In genomic region chr15:38053786-38054185, GRCh38 we compare ENCODE assay signal across 27 cellular contexts.
"Had no signal": no experiment of that assay in that cellular context is flagged by ENCODE, and none has a peak within 500 bp of the region (broad histone marks: within the 10 kb centered on the region; RNA-seq: fewer than 3 reads in every experiment).

No MANE protein-coding gene starts in this region.

- H3K27ac Mint-ChIP-seq: naive thymus-derived CD8-positive, alpha-beta T cell; nephron progenitor cell; progenitor cell of endocrine pancreas; stimulated activated memory B cell treated with anti-CD40 and anti-IgM and Interleukin-4, amounts not matched to agents 10 μg/mL and 1 μg/mL and 100 μg/mL, for 72 hours had no signal

- H3K9ac ChIP-seq: parathyroid adenoma had no signal

- DNase-seq: colonic mucosa; dermis blood vessel endothelial cell; effector memory CD4-positive, alpha-beta T cell; heart left ventricle; left cardiac atrium; left lung; naive thymus-derived CD8-positive, alpha-beta T cell; nephron progenitor cell; occipital lobe; spleen; stimulated activated CD4-positive, alpha-beta T cell treated with anti-CD3 and anti-CD28 coated beads, Interleukin-4, amount 100 ng/mL, for 4 hours; stimulated activated naive CD8-positive, alpha-beta T cell treated with anti-CD3 and anti-CD28 coated beads, Interleukin-15, Interleukin-2, amounts not matched to agents 100 U/mL and 50 U/mL, for 24 hours; upper lobe of left lung had no signal

- H3K27ac ChIP-seq: colonic mucosa, esophagus muscularis mucosa, foreskin keratinocyte, gastroesophageal sphincter, hepatocyte, parathyroid adenoma, thoracic aorta, tibial nerve, upper lobe of left lung had no signal

- H3K4me3 Mint-ChIP-seq: central memory CD8-positive, alpha-beta T cell; naive thymus-derived CD8-positive, alpha-beta T cell; nephron progenitor cell; stimulated activated memory B cell treated with anti-CD40 and anti-IgM and Interleukin-4, amounts not matched to agents 10 μg/mL and 1 μg/mL and 100 μg/mL, for 72 hours had no signal

- H3K4me1 ChIP-seq: colonic mucosa, esophagus muscularis mucosa, gastroesophageal sphincter, parathyroid adenoma, upper lobe of left lung had no signal

- H3K27me3 ChIP-seq: colonic mucosa, esophagus muscularis mucosa, foreskin keratinocyte, gastroesophageal sphincter, heart left ventricle, hepatocyte, left lung, spleen, tibial nerve, upper lobe of left lung had no signal

- H3K4me1 Mint-ChIP-seq: central memory CD8-positive, alpha-beta T cell had no signal

- H3K36me3 Mint-ChIP-seq: naive thymus-derived CD8-positive, alpha-beta T cell; stimulated activated memory B cell treated with anti-CD40 and anti-IgM and Interleukin-4, amounts not matched to agents 10 μg/mL and 1 μg/mL and 100 μg/mL, for 72 hours had no signal

- H3K9me3 ChIP-seq: colonic mucosa, esophagus muscularis mucosa, gastroesophageal sphincter, heart left ventricle, left lung, spleen, thoracic aorta, tibial nerve, upper lobe of left lung had no signal

- H3K4me3 ChIP-seq: colonic mucosa, esophagus muscularis mucosa, gastroesophageal sphincter, heart left ventricle, hepatocyte, left lung, spleen, thoracic aorta, tibial nerve, upper lobe of left lung had no signal

- H3K27me3 Mint-ChIP-seq: progenitor cell of endocrine pancreas; stimulated activated memory B cell treated with anti-CD40 and anti-IgM and Interleukin-4, amounts not matched to agents 10 μg/mL and 1 μg/mL and 100 μg/mL, for 72 hours had no signal

- ATAC-seq: gastroesophageal sphincter; heart left ventricle; naive thymus-derived CD8-positive, alpha-beta T cell; sciatic nerve; stimulated activated memory B cell treated with anti-CD40 and anti-IgM and Interleukin-4, amounts not matched to agents 10 μg/mL and 1 μg/mL and 100 μg/mL, for 72 hours; stimulated activated naive CD8-positive, alpha-beta T cell treated with anti-CD3 and anti-CD28 coated beads, Interleukin-15, Interleukin-2, amounts not matched to agents 100 U/mL and 50 U/mL, for 24 hours had no signal

- H3K9me3 Mint-ChIP-seq: central memory CD8-positive, alpha-beta T cell; naive thymus-derived CD8-positive, alpha-beta T cell; nephron progenitor cell; stimulated activated memory B cell treated with anti-CD40 and anti-IgM and Interleukin-4, amounts not matched to agents 10 μg/mL and 1 μg/mL and 100 μg/mL, for 72 hours had no signal

- FAIRE-seq: endothelial cell of umbilical vein, islet of Langerhans, urothelium cell line had no signal

- H3K36me3 ChIP-seq: colonic mucosa, esophagus muscularis mucosa, gastroesophageal sphincter, heart left ventricle, left lung, spleen, thoracic aorta, tibial nerve, upper lobe of left lung had no signal
